Comparison of ENCODE assay signal across 18 cellular contexts in the genomic region with DNA sequence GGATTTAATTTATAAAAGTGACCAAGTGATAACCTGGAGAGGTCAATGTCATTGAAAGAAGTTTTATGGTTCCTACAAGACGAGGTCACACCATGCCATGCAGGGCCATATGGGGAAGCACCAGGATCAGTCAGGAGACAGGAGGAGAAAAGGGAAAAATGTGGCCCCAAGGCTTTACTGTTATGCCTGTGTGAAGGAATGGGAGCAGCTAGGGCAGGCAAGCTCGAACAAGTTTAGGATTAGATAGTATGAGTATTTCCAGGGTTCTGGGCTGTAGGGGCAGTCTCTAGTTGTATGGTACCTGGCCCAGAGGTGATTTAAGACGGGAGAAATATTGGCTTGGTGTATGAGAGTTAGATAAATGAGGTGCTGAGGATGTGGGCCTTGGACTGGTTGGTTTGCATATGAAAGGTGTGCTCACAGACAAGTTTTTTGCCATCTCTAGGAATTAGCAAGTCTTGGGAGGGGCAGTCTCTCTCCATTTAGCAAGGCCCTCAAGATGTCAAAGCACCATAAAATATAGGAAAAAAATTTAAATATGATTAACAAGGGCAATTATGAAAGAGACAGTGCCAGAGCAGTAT. TPM values are rescaled to one million over a fixed set of nuclear protein-coding genes. Genes with fewer than 3 reads are reported as not detected.
A peak's percentile ranks its signal among the peaks of the same experiment; 100 is the strongest.
DNase-seq lines count a peak whose midpoint lies in the region; ATAC-seq, FAIRE-seq and TF ChIP-seq lines count a peak whose summit lies in the region.
"Had no signal": no experiment of that assay in that cellular context is flagged by ENCODE, and none has a peak within 500 bp of the region (broad histone marks: within the 10 kb centered on the region; RNA-seq: fewer than 3 reads in every experiment).

No MANE protein-coding gene starts in this region.

- peaks cover 4% of the 10 kb centered on the region; the same call in 1 of the 2 replicates for H3K9me2 ChIP-seq in GM23338 (ENCODE audit: insufficient read depth)

- H3K4me1 Mint-ChIP-seq in GM23338, result peaks cover 14% of the 10 kb centered on the region
- no peaks in the 10 kb centered on the region for H3K4me1 Mint-ChIP-seq in endodermal cell
- H3K4me1 Mint-ChIP-seq: CD14-positive monocyte had no signal

- H3K9ac ChIP-seq in keratinocyte (ENCODE audit: control insufficient read depth, extremely low read depth, insufficient read depth, low read length) (no peak overlapping the region), endodermal cell (ENCODE audit: extremely low read depth, low read length, poor library complexity, severe bottlenecking) (no peak overlapping the region)
- H3K9ac ChIP-seq: BLaER1 had no signal

- no peaks in the 10 kb centered on the region for H3K36me3 Mint-ChIP-seq in GM23338 (ENCODE audit: low read depth)
- H3K36me3 Mint-ChIP-seq in endodermal cell (ENCODE audit: low read depth), result no peaks in the 10 kb centered on the region
- H3K36me3 Mint-ChIP-seq: CD14-positive monocyte; CD8-positive, alpha-beta T cell had no signal

- 70% methylated on average over 3 of the region's 3 CpGs for WGBS in esophagus muscularis mucosa
- 73 to 83% methylated on average over 3 of the region's 3 CpGs for WGBS in tibial nerve, 2 donors
- WGBS in endodermal cell (ENCODE audit: insufficient coverage in 1 of 2, insufficient read length in 1 of 2), 2 experiments, result 84% methylated on average over 2 to 3 of the region's 3 CpGs

- H3K9me1 ChIP-seq in keratinocyte (ENCODE audit: control insufficient read depth, extremely low read depth, insufficient read depth, low read length), result no peaks in the 10 kb centered on the region

- H4K20me1 ChIP-seq in GM23338 (replicated peaks; ENCODE audit: insufficient read depth) (no peaks in the 10 kb centered on the region), keratinocyte (ENCODE audit: control insufficient read depth, extremely low read depth, insufficient read depth, low read length) (no peaks in the 10 kb centered on the region)
- H4K20me1 ChIP-seq: BLaER1 had no signal

- no peak overlapping the region for H3K27ac Mint-ChIP-seq in GM23338
- H3K27ac Mint-ChIP-seq in endodermal cell, result no peak overlapping the region
- H3K27ac Mint-ChIP-seq: CD14-positive monocyte; CD8-positive, alpha-beta T cell had no signal

- peaks cover 7% of the 10 kb centered on the region; the same call in 1 of the 2 replicates for H3K4me1 ChIP-seq in GM23338 (ENCODE audit: insufficient read depth)
- H3K4me1 ChIP-seq in esophagus muscularis mucosa, result no peaks in the 10 kb centered on the region
- peaks cover 6% of the 10 kb centered on the region for H3K4me1 ChIP-seq in keratinocyte (ENCODE audit: control insufficient read depth, extremely low read depth, insufficient read depth, low read length)
- H3K4me1 ChIP-seq in tibial nerve, result no peaks in the 10 kb centered on the region
- no peaks in the 10 kb centered on the region for H3K4me1 ChIP-seq in endodermal cell (ENCODE audit: control insufficient read depth, insufficient read depth, low read length)
- H3K4me1 ChIP-seq: HAP-1 had no signal

- H3K27ac ChIP-seq in GM23338 (ENCODE audit: low read depth) (no peak overlapping the region), esophagus muscularis mucosa (replicated peaks in 1 of 4) (no peak overlapping the region), keratinocyte (ENCODE audit: control insufficient read depth, insufficient read depth, low read length) (no peak overlapping the region), caudate nucleus (ENCODE audit: low read depth, low read length) (no peak overlapping the region), tibial nerve (no peak overlapping the region), endodermal cell (ENCODE audit: low read depth, low read length) (no peak overlapping the region)
- H3K27ac ChIP-seq: BLaER1 had no signal

- FAIRE-seq in bronchial epithelial cell (lab: Jason Lieb, UNC) (no peak), keratinocyte (lab: Jason Lieb, UNC) (peak; percentile 82)
- FAIRE-seq: HepG2 had no signal

- no peaks in the 10 kb centered on the region for H3F3A ChIP-seq in GM23338 (replicated peaks; ENCODE audit: low read depth)

- ATAC-seq in GM23338, result no peak
- ATAC-seq: CD8-positive, alpha-beta T cell; HepG2 had no signal

- TF ChIP-seq CTCF in GM23338 (conservative IDR thresholded peaks at IDR 0.05; ENCODE audit: low read depth in 2 of 2), result no peak
- no peak for TF ChIP-seq CTCF in bronchial epithelial cell (IDR thresholded peaks at IDR 0.05; ENCODE audit: insufficient read depth, low read length, severe bottlenecking)
- TF ChIP-seq CTCF in esophagus muscularis mucosa (IDR thresholded peaks at IDR 0.05), result no peak
- no peak for TF ChIP-seq CTCF in keratinocyte (optimal IDR thresholded peaks at IDR 0.05 in 1 of 3, IDR thresholded peaks at IDR 0.05 in 1 of 3, conservative IDR thresholded peaks at IDR 0.05 in 1 of 3; ENCODE audit: extremely low read depth in 1 of 3, insufficient read depth in 2 of 3, low read length in 3 of 3)
- TF ChIP-seq CTCF in tibial nerve (IDR thresholded peaks at IDR 0.05), result no peak
- no peak for TF ChIP-seq CTCF in endodermal cell (conservative IDR thresholded peaks at IDR 0.05)

- TF ChIP-seq EP300 in esophagus muscularis mucosa (IDR thresholded peaks at IDR 0.05) (no peak), tibial nerve (IDR thresholded peaks at IDR 0.05) (no peak)

- H2AFZ ChIP-seq in GM23338 (0 out of 2 replicates have a peak overlapping the region, but pooled peaks have one; percentile 30), keratinocyte (ENCODE audit: control insufficient read depth, low read length) (no peak overlapping the region)

- no peaks in the 10 kb centered on the region for H3K36me3 ChIP-seq in GM23338 (ENCODE audit: insufficient read depth)
- H3K36me3 ChIP-seq in bronchial epithelial cell (ENCODE audit: control insufficient read depth, insufficient read depth, low read length), result no peaks in the 10 kb centered on the region
- H3K36me3 ChIP-seq in esophagus muscularis mucosa, result no peaks in the 10 kb centered on the region
- H3K36me3 ChIP-seq in keratinocyte (ENCODE audit: control insufficient read depth in 2 of 2, extremely low read depth in 1 of 2, insufficient read depth in 2 of 2, low read length in 2 of 2), result no peaks in the 10 kb centered on the region
- H3K36me3 ChIP-seq in tibial nerve, result no peaks in the 10 kb centered on the region
- H3K36me3 ChIP-seq in endodermal cell (ENCODE audit: control insufficient read depth, insufficient read depth, low read length), result no peaks in the 10 kb centered on the region
- H3K36me3 ChIP-seq: BLaER1, HAP-1 had no signal

- H3K27me3 Mint-ChIP-seq in GM23338 (ENCODE audit: insufficient read depth, low read depth, poor library complexity) (peaks cover 2% of the 10 kb centered on the region), endodermal cell (ENCODE audit: insufficient read depth) (no peaks in the 10 kb centered on the region)

- peaks cover 0 to 11% (median 6%) of the 10 kb centered on the region in 4 donors for H3K9me3 ChIP-seq in esophagus muscularis mucosa
- H3K9me3 ChIP-seq in keratinocyte (ENCODE audit: control insufficient read depth, low read depth, low read length), result no peaks in the 10 kb centered on the region
- peaks cover 0 to 15% (median 0%) of the 10 kb centered on the region in 4 donors for H3K9me3 ChIP-seq in tibial nerve
- peaks cover 8% of the 10 kb centered on the region for H3K9me3 ChIP-seq in endodermal cell (ENCODE audit: control insufficient read depth, low read length)
- H3K9me3 ChIP-seq: HAP-1 had no signal

- H3K9me3 Mint-ChIP-seq in GM23338 (peaks cover 5% of the 10 kb centered on the region; the same call in 1 of the 3 replicates), endodermal cell (peaks cover 10% of the 10 kb centered on the region)
- H3K9me3 Mint-ChIP-seq: CD8-positive, alpha-beta T cell had no signal

- H3K27me3 ChIP-seq in GM23338 (ENCODE audit: insufficient read depth) (no peaks in the 10 kb centered on the region), bronchial epithelial cell (ENCODE audit: control insufficient read depth, insufficient read depth, low read length) (no peaks in the 10 kb centered on the region), esophagus muscularis mucosa (no peaks in the 10 kb centered on the region), keratinocyte (ENCODE audit: control insufficient read depth, extremely low read depth, insufficient read depth, low read length) (no peaks in the 10 kb centered on the region), tibial nerve (no peaks in the 10 kb centered on the region), endodermal cell (ENCODE audit: control insufficient read depth, insufficient read depth, low read length, poor library complexity, severe bottlenecking) (no peaks in the 10 kb centered on the region)
- H3K27me3 ChIP-seq: BLaER1 had no signal

- TF ChIP-seq POLR2A in esophagus muscularis mucosa (IDR thresholded peaks at IDR 0.05; ENCODE audit: low read depth) (no peak), tibial nerve (IDR thresholded peaks at IDR 0.05) (no peak)

- peak overlapping the region; percentile 15; the same call in 1 of the 2 replicates for H3K4me2 ChIP-seq in GM23338
- no peak overlapping the region for H3K4me2 ChIP-seq in keratinocyte (ENCODE audit: control insufficient read depth, extremely low read depth, insufficient read depth, low read depth, low read length)
- H3K4me2 ChIP-seq: BLaER1 had no signal

- DNase-seq in GM23338 (ENCODE audit: low spot score), result no peak
- DNase-seq in bronchial epithelial cell (ENCODE audit: low read depth), result peak; percentile 47
- peak; percentile 81 for DNase-seq in esophagus muscularis mucosa (ENCODE audit: extremely low spot score)
- DNase-seq in keratinocyte (ENCODE audit: low read depth, low spot score), result no peak
- no peak for DNase-seq in caudate nucleus (lab: John Stamatoyannopoulos, UW)
- DNase-seq in tibial nerve (ENCODE audit: low spot score in 2 of 2), result no peak
- DNase-seq in endodermal cell, result no peak
- DNase-seq: 8988T; Calu3; CD8-positive, alpha-beta T cell; DMS79 treated with DMSO at 0.1 percent for 48 hours; GF-D8 had no signal

- H3K79me2 ChIP-seq in GM23338 (replicated peaks; ENCODE audit: insufficient read depth) (no peaks in the 10 kb centered on the region), keratinocyte (ENCODE audit: control insufficient read depth, insufficient read depth, low read length) (no peaks in the 10 kb centered on the region)

- intact Hi-C loops in esophagus muscularis mucosa (cut with DNase I), result no loop called here

- dilution Hi-C loops in keratinocyte (cut with MboI; ENCODE audit: extremely low pct_ligation_motif_present, low sequenced_read_pairs), result no loop called here

- H3K4me3 ChIP-seq in GM23338, result no peak overlapping the region
- no peak overlapping the region for H3K4me3 ChIP-seq in bronchial epithelial cell (ENCODE audit: low read depth, low read length)
- no peak overlapping the region for H3K4me3 ChIP-seq in esophagus muscularis mucosa
- H3K4me3 ChIP-seq in keratinocyte (ENCODE audit: control insufficient read depth in 2 of 3, extremely low read depth in 1 of 3, insufficient read depth in 2 of 3, low read depth in 1 of 3, low read length in 3 of 3), result no peak overlapping the region
- no peak overlapping the region for H3K4me3 ChIP-seq in tibial nerve
- no peak overlapping the region for H3K4me3 ChIP-seq in endodermal cell (ENCODE audit: low read length)
- H3K4me3 ChIP-seq: BLaER1, HAP-1 had no signal

- H3K4me3 Mint-ChIP-seq in GM23338 (no peak overlapping the region), endodermal cell (no peak overlapping the region)
- H3K4me3 Mint-ChIP-seq: CD14-positive monocyte; CD8-positive, alpha-beta T cell had no signal

RNA-seq across cellular contexts. Expression of a gene that starts 36.3 kb away (rescaled TPM):
- 0.62 and 0.66 TPM in 2 replicates for total RNA-seq in GM23338 (2014; rRNA removed; shearing (Covaris generic))
- polyA plus RNA-seq in GM23338 (2016; fragmentation: Nextera tagmentation; extraction: Ambion mirVana) (0.40 TPM in 2 replicates), keratinocyte (not detected in 3 replicates)
- total RNA-seq in bronchial epithelial cell (not detected in 2 replicates), esophagus muscularis mucosa (under 1 TPM; under 0.01 to 0.33 (median 0.21) TPM), tibial nerve (10 to 100 TPM; 15.0 to 37.3 (median 32.0) TPM), endodermal cell (1 to 10 TPM; 2.1 to 3.9 TPM)
- not detected for polyA plus RNA-seq in keratinocyte (2011; ENCODE audit: low read depth)
- polyA plus RNA-seq in keratinocyte (2011; cell fraction: cytosol; rRNA removed), result not detected in 2 replicates
- not detected in 2 replicates for polyA plus RNA-seq in keratinocyte (2011; cell fraction: nucleus; rRNA removed)
- not detected in 2 replicates for polyA plus RNA-seq in keratinocyte (2012; ENCODE audit: low replicate concordance)
- polyA minus RNA-seq in keratinocyte, result not detected in 3 replicates
- polyA minus RNA-seq in keratinocyte (2011; cell fraction: cytosol; rRNA and poly(A)+ RNA removed), result not detected
- polyA minus RNA-seq in keratinocyte (2011; cell fraction: nucleus; rRNA and poly(A)+ RNA removed), result not detected in 2 replicates
- polyA plus RNA-seq in endodermal cell (2013, experiment 1 of 2), result 0.64 TPM
- 0.54 TPM for polyA plus RNA-seq in endodermal cell (2013, experiment 2 of 2)
- total RNA-seq: Calu3; CD8-positive, alpha-beta T cell; H4; HepG2 had no signal
- polyA plus RNA-seq: AG04450, CD14-positive monocyte, HepG2 had no signal

Comparison
In these comparisons a context has a peak if more than half of its experiments do, and no peak if none do; other contexts are left out.
1. DNase-seq: peak in bronchial epithelial cell (single experiment) and esophagus muscularis mucosa (single experiment); none in GM23338 (single experiment), keratinocyte (single experiment), caudate nucleus (0 of 61), tibial nerve (0 of 2) and endodermal cell (single experiment).